Comparison of ENCODE assay signal across 1 cellular context in genomic region chr15:38758001-38758400, GRCh38.
TF ChIP-seq lines count a peak whose summit lies in the region.

No MANE protein-coding gene starts in this region.

TF ChIP-seq in HEK293, 187 proteins besides CTCF, POLR2A, EP300 and RAD21 (continued from another document):
- TF ChIP-seq ZNF202 (tag by site-specific recombination; IDR thresholded peaks at IDR 0.05; ENCODE audit: borderline replicate concordance) (no peak), ZNF354C (tag by site-specific recombination; IDR thresholded peaks at IDR 0.05; ENCODE audit: borderline replicate concordance, low read depth) (no peak), GLI4 (tag by site-specific recombination; IDR thresholded peaks at IDR 0.05) (no peak), ZNF701 (tag by site-specific recombination; IDR thresholded peaks at IDR 0.05) (no peak), ZNF555 (tag by site-specific recombination; conservative IDR thresholded peaks at IDR 0.05) (no peak), OSR2 (tag by site-specific recombination; IDR thresholded peaks at IDR 0.05) (peak; percentile 73), ZNF157 (tag by site-specific recombination; IDR thresholded peaks at IDR 0.05) (no peak), ZNF791 (tag by site-specific recombination; IDR thresholded peaks at IDR 0.05) (no peak), ZNF18 (tag by site-specific recombination; IDR thresholded peaks at IDR 0.05) (no peak), WT1 (tag by site-specific recombination; IDR thresholded peaks at IDR 0.05) (peak; percentile 98), PRDM2 (tag by site-specific recombination; IDR thresholded peaks at IDR 0.05; ENCODE audit: borderline replicate concordance) (no peak), ZNF10 (tag by site-specific recombination; IDR thresholded peaks at IDR 0.05) (no peak), ZNF335 (tag by site-specific recombination; conservative IDR thresholded peaks at IDR 0.05) (peak; percentile 62), FEZF1 (tag by site-specific recombination; IDR thresholded peaks at IDR 0.05) (peak; percentile 71), OVOL3 (tag by site-specific recombination; IDR thresholded peaks at IDR 0.05) (0 out of 2 replicates have a peak, but pooled peaks have one; percentile 14), ZNF114 (tag by site-specific recombination; IDR thresholded peaks at IDR 0.05) (no peak), ZNF501 (tag by site-specific recombination; IDR thresholded peaks at IDR 0.05) (peak; percentile 23; the same call in 1 of the 2 replicates), ZSCAN16 (tag by site-specific recombination; IDR thresholded peaks at IDR 0.05) (no peak), TSHZ1 (tag by site-specific recombination; IDR thresholded peaks at IDR 0.05; ENCODE audit: borderline replicate concordance) (0 out of 2 replicates have a peak, but pooled peaks have one; percentile 13), ZNF433 (tag by site-specific recombination; IDR thresholded peaks at IDR 0.05; ENCODE audit: low read depth) (no peak), ZNF664 (tag by site-specific recombination; IDR thresholded peaks at IDR 0.05) (no peak), GFI1B (tag by site-specific recombination; IDR thresholded peaks at IDR 0.05) (no peak), KLF10 (tag by site-specific recombination; IDR thresholded peaks at IDR 0.05) (no peak), ZBTB17 (tag by site-specific recombination; IDR thresholded peaks at IDR 0.05) (no peak), ZNF23 (tag by site-specific recombination; IDR thresholded peaks at IDR 0.05; ENCODE audit: borderline replicate concordance) (no peak), GLIS1 (tag by site-specific recombination; IDR thresholded peaks at IDR 0.05) (peak; percentile 22; the same call in 1 of the 2 replicates), ZXDB (tag by site-specific recombination; IDR thresholded peaks at IDR 0.05) (0 out of 2 replicates have a peak, but pooled peaks have one; percentile 41)
- TF ChIP-seq, protein P1, sequence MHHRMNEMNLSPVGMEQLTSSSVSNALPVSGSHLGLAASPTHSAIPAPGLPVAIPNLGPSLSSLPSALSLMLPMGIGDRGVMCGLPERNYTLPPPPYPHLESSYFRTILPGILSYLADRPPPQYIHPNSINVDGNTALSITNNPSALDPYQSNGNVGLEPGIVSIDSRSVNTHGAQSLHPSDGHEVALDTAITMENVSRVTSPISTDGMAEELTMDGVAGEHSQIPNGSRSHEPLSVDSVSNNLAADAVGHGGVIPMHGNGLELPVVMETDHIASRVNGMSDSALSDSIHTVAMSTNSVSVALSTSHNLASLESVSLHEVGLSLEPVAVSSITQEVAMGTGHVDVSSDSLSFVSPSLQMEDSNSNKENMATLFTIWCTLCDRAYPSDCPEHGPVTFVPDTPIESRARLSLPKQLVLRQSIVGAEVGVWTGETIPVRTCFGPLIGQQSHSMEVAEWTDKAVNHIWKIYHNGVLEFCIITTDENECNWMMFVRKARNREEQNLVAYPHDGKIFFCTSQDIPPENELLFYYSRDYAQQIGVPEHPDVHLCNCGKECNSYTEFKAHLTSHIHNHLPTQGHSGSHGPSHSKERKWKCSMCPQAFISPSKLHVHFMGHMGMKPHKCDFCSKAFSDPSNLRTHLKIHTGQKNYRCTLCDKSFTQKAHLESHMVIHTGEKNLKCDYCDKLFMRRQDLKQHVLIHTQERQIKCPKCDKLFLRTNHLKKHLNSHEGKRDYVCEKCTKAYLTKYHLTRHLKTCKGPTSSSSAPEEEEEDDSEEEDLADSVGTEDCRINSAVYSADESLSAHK (tag by site-specific recombination; IDR thresholded peaks at IDR 0.05) = peak; percentile 40; the same call in 1 of the 2 replicates
- TF ChIP-seq, protein P2, sequence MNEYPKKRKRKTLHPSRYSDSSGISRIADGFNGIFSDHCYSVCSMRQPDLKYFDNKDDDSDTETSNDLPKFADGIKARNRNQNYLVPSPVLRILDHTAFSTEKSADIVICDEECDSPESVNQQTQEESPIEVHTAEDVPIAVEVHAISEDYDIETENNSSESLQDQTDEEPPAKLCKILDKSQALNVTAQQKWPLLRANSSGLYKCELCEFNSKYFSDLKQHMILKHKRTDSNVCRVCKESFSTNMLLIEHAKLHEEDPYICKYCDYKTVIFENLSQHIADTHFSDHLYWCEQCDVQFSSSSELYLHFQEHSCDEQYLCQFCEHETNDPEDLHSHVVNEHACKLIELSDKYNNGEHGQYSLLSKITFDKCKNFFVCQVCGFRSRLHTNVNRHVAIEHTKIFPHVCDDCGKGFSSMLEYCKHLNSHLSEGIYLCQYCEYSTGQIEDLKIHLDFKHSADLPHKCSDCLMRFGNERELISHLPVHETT (tag by site-specific recombination; IDR thresholded peaks at IDR 0.05) = no peak
- TF ChIP-seq, protein P3, sequence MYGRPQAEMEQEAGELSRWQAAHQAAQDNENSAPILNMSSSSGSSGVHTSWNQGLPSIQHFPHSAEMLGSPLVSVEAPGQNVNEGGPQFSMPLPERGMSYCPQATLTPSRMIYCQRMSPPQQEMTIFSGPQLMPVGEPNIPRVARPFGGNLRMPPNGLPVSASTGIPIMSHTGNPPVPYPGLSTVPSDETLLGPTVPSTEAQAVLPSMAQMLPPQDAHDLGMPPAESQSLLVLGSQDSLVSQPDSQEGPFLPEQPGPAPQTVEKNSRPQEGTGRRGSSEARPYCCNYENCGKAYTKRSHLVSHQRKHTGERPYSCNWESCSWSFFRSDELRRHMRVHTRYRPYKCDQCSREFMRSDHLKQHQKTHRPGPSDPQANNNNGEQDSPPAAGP (tag by site-specific recombination; IDR thresholded peaks at IDR 0.05) = 0 out of 2 replicates have a peak, but pooled peaks have one; percentile 38
